In the genomic region with DNA sequence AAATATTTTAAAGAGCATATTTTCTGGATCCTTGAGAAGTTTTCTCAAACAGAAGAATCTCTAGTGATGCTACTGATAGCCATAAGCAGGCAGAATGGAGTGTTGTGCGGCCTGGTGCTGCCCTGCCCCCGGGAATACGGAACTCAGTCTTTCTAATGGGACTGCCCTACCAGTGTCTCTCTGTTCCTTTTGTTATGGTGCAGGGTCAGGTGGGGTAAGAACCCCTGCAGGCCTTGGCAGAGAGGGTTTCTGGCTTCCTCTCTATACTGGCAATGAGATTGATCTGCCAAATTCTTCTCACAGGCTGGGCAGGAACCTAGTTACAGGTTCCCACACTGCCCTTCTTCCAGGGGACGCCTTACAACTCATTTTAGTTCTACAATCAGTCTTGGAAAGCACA, we compare ENCODE assay signal across 30 cellular contexts. TPM values are rescaled to one million over a fixed set of nuclear protein-coding genes. Genes with fewer than 3 reads are reported as not detected.
"Had no signal": no experiment of that assay in that cellular context is flagged by ENCODE, and none has a peak within 500 bp of the region (broad histone marks: within the 10 kb centered on the region; RNA-seq: fewer than 3 reads in every experiment).

No MANE protein-coding gene starts in this region.

- ATAC-seq: heart left ventricle; natural killer cell treated with Interleukin-12 subunit alpha and Interleukin-12 subunit beta and Interleukin-15 and Interleukin-18, amount 100 ng/mL, for 72 hours; sciatic nerve had no signal

- H3K4me3 Mint-ChIP-seq: endodermal cell; mesothelial cell of epicardium; natural killer cell treated with Interleukin-12 subunit alpha and Interleukin-12 subunit beta and Interleukin-15 and Interleukin-18, amount 100 ng/mL, for 72 hours had no signal

- H3K36me3 ChIP-seq: heart left ventricle, prostate gland, spleen, stomach, thoracic aorta, transverse colon had no signal

- H3K4me3 ChIP-seq: coronary artery, heart left ventricle, prostate gland, spleen, stomach, thoracic aorta, transverse colon had no signal

- H2AFZ ChIP-seq: parathyroid adenoma had no signal

- H3K9ac ChIP-seq: parathyroid adenoma had no signal

- H3K4me1 ChIP-seq: heart left ventricle, parathyroid adenoma, prostate gland, spleen, stomach, transverse colon had no signal

- H3K9me3 ChIP-seq: heart left ventricle, prostate gland, spleen, stomach, thoracic aorta, transverse colon had no signal

- H3K27me3 ChIP-seq: heart left ventricle, spleen, stomach, transverse colon had no signal

- H3K79me2 ChIP-seq: parathyroid adenoma had no signal

- H3K9me3 Mint-ChIP-seq: endodermal cell; mesothelial cell of epicardium; natural killer cell treated with Interleukin-12 subunit alpha and Interleukin-12 subunit beta and Interleukin-15 and Interleukin-18, amount 100 ng/mL, for 72 hours had no signal

- DNase-seq: effector CD4-positive, alpha-beta T cell; endodermal cell; erythroblast; foreskin melanocyte; heart left ventricle; retina; spleen; stimulated activated CD4-positive, alpha-beta T cell treated with anti-CD3 and anti-CD28 coated beads, Interleukin-15, amount 100 ng/mL, for 24 hours; stimulated activated CD4-positive, alpha-beta T cell treated with anti-CD3 and anti-CD28 coated beads, Interleukin-1b, Interleukin-23, amount 100 ng/mL, for 48 hours; stimulated activated CD4-positive, alpha-beta T cell treated with anti-CD3 and anti-CD28 coated beads, Interleukin-4, amount 100 ng/mL, for 24 hours; stimulated activated naive CD4-positive, alpha-beta T cell; stomach; transverse colon had no signal

- H3K27me3 Mint-ChIP-seq: natural killer cell treated with Interleukin-12 subunit alpha and Interleukin-12 subunit beta and Interleukin-15 and Interleukin-18, amount 100 ng/mL, for 72 hours had no signal

- H3K4me1 Mint-ChIP-seq: endodermal cell, mesothelial cell of epicardium had no signal

- H3K27ac Mint-ChIP-seq: endodermal cell; mesothelial cell of epicardium; natural killer cell treated with Interleukin-12 subunit alpha and Interleukin-12 subunit beta and Interleukin-15 and Interleukin-18, amount 100 ng/mL, for 72 hours had no signal

- H3K36me3 Mint-ChIP-seq: mesothelial cell of epicardium; natural killer cell treated with Interleukin-12 subunit alpha and Interleukin-12 subunit beta and Interleukin-15 and Interleukin-18, amount 100 ng/mL, for 72 hours had no signal

- FAIRE-seq: endothelial cell of umbilical vein had no signal

- H3K27ac ChIP-seq: coronary artery, heart left ventricle, parathyroid adenoma, prostate gland, spleen, stomach, thoracic aorta, transverse colon had no signal

RNA-seq across cellular contexts. Expression of a gene that starts 2.6 kb away (rescaled TPM):
- total RNA-seq: chondrocyte, dermis microvascular lymphatic vessel endothelial cell, endodermal cell, endothelial cell of umbilical vein, glomerular endothelial cell, heart left ventricle, kidney epithelial cell, liver, lung microvascular endothelial cell, mesothelial cell of epicardium, omental fat pad, prostate gland, sciatic nerve, skeletal muscle tissue, spleen, stomach, thoracic aorta, transverse colon, ureter had no signal
- polyA plus RNA-seq: endothelial cell of umbilical vein, heart left ventricle, liver, spleen, stomach had no signal
